18 cellular contexts compared by ENCODE assay signal in the genomic region with DNA sequence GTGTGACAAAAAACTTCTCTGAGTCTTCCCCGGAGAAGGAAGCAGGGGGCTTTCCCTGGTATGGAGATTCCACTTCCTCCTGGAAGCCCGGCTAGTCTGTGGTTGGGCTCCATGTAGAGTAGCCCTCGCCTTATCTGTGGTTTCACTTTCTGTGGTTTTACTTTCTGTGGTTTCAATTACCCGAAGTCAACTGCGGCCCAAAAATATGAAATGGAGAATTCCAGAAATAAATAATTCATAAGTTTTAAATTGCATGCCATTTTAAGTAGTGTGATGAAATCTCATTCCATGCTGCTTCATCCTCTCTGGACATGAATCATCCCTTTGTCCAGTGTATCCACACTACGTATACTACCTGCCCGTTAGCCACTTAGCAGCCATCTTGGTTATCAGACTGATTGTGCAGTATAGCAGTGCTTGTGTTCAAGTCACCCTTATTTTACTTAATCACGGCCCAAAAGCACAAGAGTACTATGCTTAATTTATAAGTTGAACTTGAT.
DNase-seq lines count a peak whose midpoint lies in the region; ATAC-seq and TF ChIP-seq lines count a peak whose summit lies in the region.
"Had no signal": no experiment of that assay in that cellular context is flagged by ENCODE, and none has a peak within 500 bp of the region (broad histone marks: within the 10 kb centered on the region; RNA-seq: fewer than 3 reads in every experiment).

No MANE protein-coding gene starts in this region.

- no peaks in the 10 kb centered on the region for H3K4me1 ChIP-seq in fibroblast of lung (ENCODE audit: control insufficient read depth, extremely low read depth, insufficient read depth, low read length)
- H3K4me1 ChIP-seq: parathyroid adenoma, upper lobe of left lung had no signal

- H3K9me3 ChIP-seq in fibroblast of lung (ENCODE audit: control insufficient read depth, insufficient read depth, low read depth, low read length): no peaks in the 10 kb centered on the region
- H3K9me3 ChIP-seq: upper lobe of left lung had no signal

- H2AFZ ChIP-seq in fibroblast of lung (ENCODE audit: low read length): no peak overlapping the region
- H2AFZ ChIP-seq: parathyroid adenoma had no signal

- H3K27ac ChIP-seq in fibroblast of lung (ENCODE audit: insufficient read depth, low read length): no peak overlapping the region
- H3K27ac ChIP-seq: epithelial cell of prostate, HL-60, parathyroid adenoma, upper lobe of left lung had no signal

- H3K27me3 ChIP-seq in fibroblast of lung (ENCODE audit: control insufficient read depth, insufficient read depth, low read length): no peaks in the 10 kb centered on the region
- H3K27me3 ChIP-seq: upper lobe of left lung had no signal

- H4K20me1 ChIP-seq in fibroblast of lung (ENCODE audit: control insufficient read depth, extremely low read depth, insufficient read depth, low read length): no peaks in the 10 kb centered on the region

- ATAC-seq in GM18511 (IDR thresholded peaks at IDR 0.05; ENCODE audit: unreplicated experiment): peak; percentile 58
- no peak for ATAC-seq in activated CD4-positive, CD25-positive, alpha-beta regulatory T cell treated with anti-CD3 and anti-CD28 coated beads, Interleukin-2, amount 50 U/mL, for 24 hours
- ATAC-seq in HG03108 (IDR thresholded peaks at IDR 0.05; ENCODE audit: unreplicated experiment): no peak
- ATAC-seq: activated CD8-positive, alpha-beta T cell treated with anti-CD3 and anti-CD28 coated beads, Interleukin-2, amount 10 ng/mL, durations not matched to agents 7 days and 5 days; Panc1 had no signal

- CTCF ChIA-PET in AG04449 (lab: Yijun Ruan, JAX): interaction anchor here (1.0 kb wide), 1 partner anchor 53 kb away, joined by 3 read pairs; no protein-coding TSS in a partner anchor

- TF ChIP-seq CTCF in AG04449 (IDR thresholded peaks at IDR 0.05; ENCODE audit: insufficient read depth, low read length, missing control alignments) (no peak), fibroblast of lung (conservative IDR thresholded peaks at IDR 0.05 in 1 of 2, IDR thresholded peaks at IDR 0.05 in 1 of 2; ENCODE audit: low read depth in 1 of 2, low read length in 2 of 2) (no peak)

- peak; percentile 50 for DNase-seq in AG04449 (ENCODE audit: low read depth, low spot score)
- peak; percentile 71 for DNase-seq in SW480 (ENCODE audit: low spot score)
- peak; percentile 72 to 91 for DNase-seq in fibroblast of lung (ENCODE audit: low read depth in 2 of 2)
- no peak for DNase-seq in NCI-H146 treated with DMSO at 0.1 percent for 48 hours (lab: John Stamatoyannopoulos, UW; ENCODE audit: unreplicated experiment)
- DNase-seq in T1000 (lab: John Stamatoyannopoulos, UW): no peak
- DNase-seq: activated CD8-positive, alpha-beta T cell treated with anti-CD3 and anti-CD28 coated beads, Interleukin-2, amount 10 ng/mL, durations not matched to agents 7 days and 5 days; activated gamma-delta T cell treated with Interleukin-2 at 50 U/mL for 16 hours; AML-193; caudate nucleus; NCI-H446; upper lobe of left lung had no signal

- H3K4me3 ChIP-seq in AG04449 (ENCODE audit: low read depth, low read length): no peak overlapping the region
- H3K4me3 ChIP-seq in fibroblast of lung (replicated peaks in 1 of 4; ENCODE audit: control extremely low read depth in 1 of 4, insufficient read depth in 1 of 4, low read depth in 3 of 4, low read length in 4 of 4): no peak overlapping the region
- H3K4me3 ChIP-seq: upper lobe of left lung had no signal

- no peak overlapping the region for H3K4me2 ChIP-seq in fibroblast of lung (ENCODE audit: extremely low read depth, insufficient read depth, low read length)

- H3K36me3 ChIP-seq in fibroblast of lung (ENCODE audit: control insufficient read depth, insufficient read depth, low read length): no peaks in the 10 kb centered on the region
- H3K36me3 ChIP-seq: upper lobe of left lung had no signal

- H3K79me2 ChIP-seq in fibroblast of lung (ENCODE audit: control insufficient read depth, insufficient read depth, low read length): no peaks in the 10 kb centered on the region
- H3K79me2 ChIP-seq: parathyroid adenoma had no signal

- POLR2A ChIA-PET in AG04449 (lab: Yijun Ruan, JAX): no interaction called here

- H3K9ac ChIP-seq in fibroblast of lung (ENCODE audit: insufficient read depth, low read length): no peak overlapping the region
- H3K9ac ChIP-seq: parathyroid adenoma had no signal

Comparison
In these comparisons a context has a peak if more than half of its experiments do, and no peak if none do; other contexts are left out.
1. DNase-seq: peak in AG04449 (single experiment), SW480 (single experiment) and fibroblast of lung (2 of 2); none in NCI-H146 treated with DMSO at 0.1 percent for 48 hours (single experiment) and T1000 (single experiment).